ENCODE assay signal across 8 cellular contexts in the genomic region with DNA sequence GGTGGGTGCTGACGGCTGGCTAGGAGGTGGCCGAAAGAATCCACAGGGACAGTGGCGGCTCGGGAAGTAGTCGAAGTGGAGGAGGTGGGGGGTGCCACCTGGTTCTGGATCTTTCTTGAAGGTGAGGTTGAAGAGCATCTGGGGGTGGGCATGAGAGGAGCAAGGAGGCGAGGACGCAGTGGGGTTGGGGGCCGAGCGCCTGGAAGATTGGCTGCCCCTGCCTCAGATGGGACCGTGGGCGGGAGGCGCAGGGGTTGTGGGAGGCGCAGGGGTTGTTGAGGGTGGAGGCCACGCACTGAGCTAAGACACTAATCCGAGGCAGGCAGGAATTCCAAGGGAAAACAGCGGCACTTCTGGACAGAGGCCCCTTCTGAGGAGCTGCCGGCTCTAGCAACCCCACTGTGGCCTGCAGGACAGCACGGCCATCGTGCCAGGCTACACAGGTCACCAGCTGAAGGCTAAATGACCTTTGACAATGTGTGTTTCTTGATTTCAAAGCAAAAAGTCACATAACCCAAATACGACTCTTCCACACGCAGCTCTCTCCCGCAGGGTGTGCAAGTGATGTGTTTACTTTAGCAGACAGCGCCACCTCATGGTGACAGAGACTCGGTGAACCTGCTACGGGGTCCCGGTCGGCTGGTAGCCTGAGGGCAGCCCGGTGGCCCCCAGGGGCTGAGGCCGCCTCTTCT. TPM values are rescaled to one million over a fixed set of nuclear protein-coding genes. Genes with fewer than 3 reads are reported as not detected.
DNase-seq lines count a peak whose midpoint lies in the region; ATAC-seq and TF ChIP-seq lines count a peak whose summit lies in the region.

No MANE protein-coding gene starts in this region.

- peaks cover 6% of the 10 kb centered on the region for H3K4me1 Mint-ChIP-seq in T-helper 17 cell

- in situ Hi-C loops in gastrocnemius medialis (cut with MboI; ENCODE audit: low sequenced_read_pairs in 4 of 4) = loop anchor here in 1 of 4 donors (5.0 kb wide), 1 partner anchor 35 kb away; no protein-coding TSS in a partner anchor

- H3K27ac Mint-ChIP-seq in T-helper 17 cell = no peak overlapping the region

- H3K27me3 Mint-ChIP-seq in T-helper 17 cell = peaks cover 11% of the 10 kb centered on the region

- no peak for TF ChIP-seq POLR2A in gastrocnemius medialis (IDR thresholded peaks at IDR 0.05)

- no peak overlapping the region for H3K4me3 ChIP-seq in gastrocnemius medialis

- intact Hi-C loops in gastrocnemius medialis (cut with DNase I; ENCODE audit: low total_unique reads) = loop anchor here (1.0 kb wide), 1 partner anchor 35 kb away; no protein-coding TSS in a partner anchor

- ATAC-seq in T-helper 17 cell (peak; percentile 93), gastrocnemius medialis (peak; percentile 82 to 83), HG02973 (IDR thresholded peaks at IDR 0.05; ENCODE audit: unreplicated experiment) (no peak)

- peak; percentile 50 to 78 (median 74) for TF ChIP-seq CTCF in gastrocnemius medialis (IDR thresholded peaks at IDR 0.05 in 4 of 5, conservative IDR thresholded peaks at IDR 0.05 in 1 of 5)

- H3K27me3 ChIP-seq in gastrocnemius medialis = no peaks in the 10 kb centered on the region

- H3K36me3 Mint-ChIP-seq in T-helper 17 cell (ENCODE audit: low read depth) = peaks cover 7% of the 10 kb centered on the region

- peak; percentile 84 for DNase-seq in ELF-1 (ENCODE audit: low read depth, low spot score)
- peak; percentile 80 for DNase-seq in NCI-H128 (lab: John Stamatoyannopoulos, UW; ENCODE audit: unreplicated experiment)
- peak; percentile 48 to 70 (median 49) for DNase-seq in T-helper 17 cell
- peak in 50 of 58 donors; percentile 11 to 81 (median 42) for DNase-seq in anterior cingulate cortex (lab: John Stamatoyannopoulos, UW)
- DNase-seq in hepatic stellate cell (ENCODE audit: low spot score) = peak; percentile 87
- DNase-seq in gastrocnemius medialis = peak; percentile 32 to 39
- DNase-seq in dedifferentiated amniotic fluid mesenchymal stem cell (ENCODE audit: extremely low spot score) = no peak

- peak overlapping the region in 2 of 4 donors; percentile 39 to 52 for H3K27ac ChIP-seq in gastrocnemius medialis

- no peak overlapping the region for H3K4me3 Mint-ChIP-seq in T-helper 17 cell

- H3K36me3 ChIP-seq in gastrocnemius medialis = no peaks in the 10 kb centered on the region

- H3K9me3 ChIP-seq in T-helper 17 cell (ENCODE audit: control insufficient read depth, low read length, poor library complexity, severe bottlenecking) (no peaks in the 10 kb centered on the region), gastrocnemius medialis (no peaks in the 10 kb centered on the region)

- no peaks in the 10 kb centered on the region for H3K4me1 ChIP-seq in gastrocnemius medialis

RNA-seq across cellular contexts. Expression of a gene that starts 44.1 kb away (rescaled TPM):
- total RNA-seq in T-helper 17 cell (10 to 100 TPM; 76.8 to 86.9 TPM), gastrocnemius medialis (10 to 100 TPM; 37.4 to 74.3 (median 61.3) TPM)
